Comparison of ENCODE assay signal across 1 cellular context in the genomic region with DNA sequence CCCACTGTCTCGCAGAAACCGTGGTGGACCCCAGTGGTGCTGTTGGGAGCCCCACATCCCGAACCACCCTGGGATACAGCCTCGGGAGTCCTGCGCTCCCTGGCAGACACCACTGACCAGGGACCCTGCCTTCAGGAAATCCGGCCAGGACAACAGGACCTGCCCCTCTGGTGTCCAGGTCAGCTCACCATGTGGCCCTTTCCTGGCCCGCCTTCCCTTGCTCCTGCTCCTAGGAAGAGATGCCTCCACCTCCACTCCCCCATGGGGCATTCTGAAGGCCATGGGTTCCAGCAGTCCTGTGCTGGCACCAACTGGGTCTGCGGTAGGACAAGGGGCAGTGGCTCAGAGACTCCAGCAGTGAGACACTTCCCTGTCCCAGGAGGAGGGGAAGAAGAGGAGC.
TF ChIP-seq lines count a peak whose summit lies in the region.

No MANE protein-coding gene starts in this region.

TF ChIP-seq in A549, 52 proteins besides CTCF, POLR2A, EP300 and RAD21 (continued from another document):
- TF ChIP-seq, protein P1, sequence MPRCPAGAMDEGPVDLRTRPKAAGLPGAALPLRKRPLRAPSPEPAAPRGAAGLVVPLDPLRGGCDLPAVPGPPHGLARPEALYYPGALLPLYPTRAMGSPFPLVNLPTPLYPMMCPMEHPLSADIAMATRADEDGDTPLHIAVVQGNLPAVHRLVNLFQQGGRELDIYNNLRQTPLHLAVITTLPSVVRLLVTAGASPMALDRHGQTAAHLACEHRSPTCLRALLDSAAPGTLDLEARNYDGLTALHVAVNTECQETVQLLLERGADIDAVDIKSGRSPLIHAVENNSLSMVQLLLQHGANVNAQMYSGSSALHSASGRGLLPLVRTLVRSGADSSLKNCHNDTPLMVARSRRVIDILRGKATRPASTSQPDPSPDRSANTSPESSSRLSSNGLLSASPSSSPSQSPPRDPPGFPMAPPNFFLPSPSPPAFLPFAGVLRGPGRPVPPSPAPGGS (IDR thresholded peaks at IDR 0.05) = no peak
- TF ChIP-seq, protein P2, sequence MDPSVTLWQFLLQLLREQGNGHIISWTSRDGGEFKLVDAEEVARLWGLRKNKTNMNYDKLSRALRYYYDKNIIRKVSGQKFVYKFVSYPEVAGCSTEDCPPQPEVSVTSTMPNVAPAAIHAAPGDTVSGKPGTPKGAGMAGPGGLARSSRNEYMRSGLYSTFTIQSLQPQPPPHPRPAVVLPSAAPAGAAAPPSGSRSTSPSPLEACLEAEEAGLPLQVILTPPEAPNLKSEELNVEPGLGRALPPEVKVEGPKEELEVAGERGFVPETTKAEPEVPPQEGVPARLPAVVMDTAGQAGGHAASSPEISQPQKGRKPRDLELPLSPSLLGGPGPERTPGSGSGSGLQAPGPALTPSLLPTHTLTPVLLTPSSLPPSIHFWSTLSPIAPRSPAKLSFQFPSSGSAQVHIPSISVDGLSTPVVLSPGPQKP (IDR thresholded peaks at IDR 0.05; ENCODE audit: low read depth, low read length) = no peak
- no peak for TF ChIP-seq EHF (CRISPR knock-in tag; IDR thresholded peaks at IDR 0.05)
